15 cellular contexts compared by ENCODE assay signal in genomic region chr2:156429211-156429610, GRCh38.
"Had no signal": no experiment of that assay in that cellular context is flagged by ENCODE, and none has a peak within 500 bp of the region (broad histone marks: within the 10 kb centered on the region; RNA-seq: fewer than 3 reads in every experiment).

No MANE protein-coding gene starts in this region.

- ATAC-seq: activated CD4-positive, CD25-positive, alpha-beta regulatory T cell treated with anti-CD3 and anti-CD28 coated beads, Interleukin-2, amount 50 U/mL, for 24 hours; left lobe of liver; mucosa of descending colon; naive thymus-derived CD4-positive, alpha-beta T cell had no signal

- H3K27me3 ChIP-seq: SJSA1, suprapubic skin had no signal

- H3K9ac ChIP-seq: parathyroid adenoma had no signal

- H3K4me3 ChIP-seq: mucosa of descending colon, SJSA1, skin epidermis, suprapubic skin had no signal

- H3K79me2 ChIP-seq: parathyroid adenoma had no signal

- H3K27ac ChIP-seq: parathyroid adenoma, SJSA1, skin epidermis, suprapubic skin had no signal

- DNase-seq: activated CD4-positive, alpha-beta T cell treated with anti-CD3 and anti-CD28 coated beads, Interleukin-2, amount 50 U/mL, for 1 hour; activated CD8-positive, alpha-beta memory T cell treated with anti-CD3 and anti-CD28 coated beads for 24 hours; activated gamma-delta T cell treated with Interleukin-2 at 50 U/mL for 16 hours; aorta; mucosa of descending colon; naive thymus-derived CD4-positive, alpha-beta T cell; retina; stimulated activated CD4-positive, alpha-beta T cell treated with anti-CD3 and anti-CD28 coated beads, Interleukin-4, amount 100 ng/mL, for 24 hours; stimulated activated naive CD4-positive, alpha-beta T cell treated with Interleukin-2 at 50 U/mL for 16 hours had no signal

- H3K9me3 ChIP-seq: mucosa of descending colon, SJSA1, suprapubic skin had no signal

- H3K36me3 ChIP-seq: SJSA1, suprapubic skin had no signal
